2 cellular contexts compared by ENCODE assay signal in genomic region chr12:46773537-46773936, GRCh38.
TF ChIP-seq lines count a peak whose summit lies in the region.

No MANE protein-coding gene starts in this region.

TF ChIP-seq in SK-N-SH, 30 proteins besides CTCF, POLR2A, EP300 and RAD21 (continued from another document):
- no peak for TF ChIP-seq FOXM1 (IDR thresholded peaks at IDR 0.05; ENCODE audit: low read depth)
- TF ChIP-seq USF1 (IDR thresholded peaks at IDR 0.05; ENCODE audit: borderline replicate concordance, low read depth): no peak
- no peak for TF ChIP-seq CHD2 (IDR thresholded peaks at IDR 0.05; ENCODE audit: low read length, partially characterized antibody)
- TF ChIP-seq RCOR1 (IDR thresholded peaks at IDR 0.05; ENCODE audit: low read length): no peak
- no peak for TF ChIP-seq MEF2A (IDR thresholded peaks at IDR 0.05; ENCODE audit: borderline replicate concordance, low read depth)
- no peak for TF ChIP-seq REST (IDR thresholded peaks at IDR 0.05; ENCODE audit: low read depth, low read length)
- no peak for TF ChIP-seq GATA2 (CRISPR knock-in tag; IDR thresholded peaks at IDR 0.05)
- TF ChIP-seq GABPA (IDR thresholded peaks at IDR 0.05; ENCODE audit: low read depth): no peak
- no peak for TF ChIP-seq RFX5 (IDR thresholded peaks at IDR 0.05; ENCODE audit: low read length)
- TF ChIP-seq IRF3 (IDR thresholded peaks at IDR 0.05; ENCODE audit: low read depth, low read length): no peak

TF ChIP-seq in SK-N-SH treated with all-trans-retinoic acid at 6 μM for 48 hours, 23 proteins besides CTCF, POLR2A, EP300 and RAD21 (continued from another document):
- no peak for TF ChIP-seq CSRNP3 (CRISPR knock-in tag; IDR thresholded peaks at IDR 0.05)
- no peak for TF ChIP-seq PPARA (CRISPR knock-in tag; IDR thresholded peaks at IDR 0.05; ENCODE audit: borderline replicate concordance)
TF ChIP-seq in SK-N-SH treated with all-trans-retinoic acid at 6 μM for 48 hours: peak in this region for 0.
